11 cellular contexts compared by ENCODE assay signal in the genomic region with DNA sequence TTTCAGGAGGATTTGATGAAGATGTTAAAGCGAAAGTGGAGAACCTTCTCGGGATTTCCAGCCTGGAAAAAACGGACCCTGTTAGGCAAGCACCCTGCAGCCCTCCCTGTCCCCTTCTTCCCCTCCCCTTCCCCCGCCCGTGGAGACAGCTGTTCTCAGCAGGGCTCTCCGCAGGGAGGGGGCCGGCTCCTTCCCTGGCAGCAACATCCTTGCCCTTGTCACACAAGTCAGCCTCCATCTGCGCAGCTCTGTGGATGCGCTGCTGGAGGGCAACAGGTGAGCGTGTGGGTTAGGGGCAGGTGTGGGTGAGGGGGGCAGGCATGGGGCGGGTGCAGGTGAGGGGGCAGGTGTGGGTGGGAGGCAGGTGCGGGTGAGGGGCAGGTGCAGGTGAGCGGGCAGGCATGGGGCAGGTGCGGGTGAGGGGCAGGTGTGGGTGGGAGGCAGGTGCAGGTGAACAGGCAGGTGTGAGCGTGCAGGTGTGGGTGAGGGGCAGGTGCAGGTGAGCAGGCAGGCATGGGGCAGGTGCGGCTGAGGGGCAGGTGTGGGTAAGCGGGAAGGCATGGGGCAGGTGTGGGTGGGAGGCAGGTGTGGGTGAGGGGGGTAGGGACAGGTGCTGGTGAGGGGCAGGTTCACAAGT. TPM values are rescaled to one million over a fixed set of nuclear protein-coding genes. Genes with fewer than 3 reads are reported as not detected.
DNase-seq lines count a peak whose midpoint lies in the region; ATAC-seq, FAIRE-seq and TF ChIP-seq lines count a peak whose summit lies in the region.
"Had no signal": no experiment of that assay in that cellular context is flagged by ENCODE, and none has a peak within 500 bp of the region (broad histone marks: within the 10 kb centered on the region; RNA-seq: fewer than 3 reads in every experiment).

No MANE protein-coding gene starts in this region.

- no peak overlapping the region for H2AFZ ChIP-seq in K562 (ENCODE audit: low read depth, low read length)

- POLR2A ChIA-PET in K562 (lab: Yijun Ruan, JAX) = no interaction called here

- H3K4me2 ChIP-seq in K562 (ENCODE audit: insufficient read depth, low read length) = no peak overlapping the region
- H3K4me2 ChIP-seq: KMS-11 had no signal

- H3K4me1 ChIP-seq in K562 (replicated peaks in 1 of 2; ENCODE audit: control insufficient read depth in 2 of 2, insufficient read depth in 2 of 2, low read length in 2 of 2) (peaks cover 0 to 74% of the 10 kb centered on the region in 2 experiments; a peak in 2 of 5 replicates), psoas muscle (peaks cover 7% of the 10 kb centered on the region)

- FAIRE-seq in K562 (lab: Jason Lieb, UNC) = no peak

- TF ChIP-seq POLR2A in K562 (conservative IDR thresholded peaks at IDR 0.05) = no peak

- intact Hi-C loops in K562 (cut with micrococcal nuclease) (no loop called here), psoas muscle (cut with DNase I) (no loop called here)

- H3K9me1 ChIP-seq in K562 (ENCODE audit: control insufficient read depth, insufficient read depth, low read length) = no peaks in the 10 kb centered on the region

- WGBS in K562 (ENCODE audit: insufficient coverage, low coverage, missing lambda C conversion rate) = 71% methylated on average over 15 of the region's 17 CpGs
- 41 to 59% (median 43%) methylated on average over 15 to 17 of the region's 17 CpGs for WGBS in psoas muscle, 3 donors

- TF ChIP-seq RAD21 in K562 (CRISPR knock-in tag; conservative IDR thresholded peaks at IDR 0.05 in 1 of 2, IDR thresholded peaks at IDR 0.05 in 1 of 2) = no peak

- H3K9ac ChIP-seq in K562 (ENCODE audit: insufficient read depth in 1 of 2, low read depth in 2 of 2, low read length in 2 of 2) = no peak overlapping the region
- H3K9ac ChIP-seq: KMS-11 had no signal

- peak; percentile 31 for DNase-seq in NCI-H146 (lab: John Stamatoyannopoulos, UW)
- DNase-seq in NCI-H146 treated with DMSO at 0.1 percent for 48 hours (lab: John Stamatoyannopoulos, UW; ENCODE audit: unreplicated experiment) = no peak
- DNase-seq in LHCN-M2 (ENCODE audit: low read depth) = peak; percentile 72
- no peak for DNase-seq in K562 (ENCODE audit: extremely low read depth in 1 of 4, low spot score in 3 of 4)
- DNase-seq in psoas muscle = peak; percentile 58 to 79
- DNase-seq in putamen (ENCODE audit: low spot score) = no peak
- DNase-seq in HK-2 (ENCODE audit: unreplicated experiment) = no peak
- DNase-seq in omental fat pad (ENCODE audit: low spot score) = no peak
- DNase-seq: ACHN had no signal

- H3K79me2 ChIP-seq in K562 (ENCODE audit: control insufficient read depth, insufficient read depth, low read length) = no peaks in the 10 kb centered on the region; the same call in 2 of the 3 replicates

- H3K9me3 ChIP-seq in K562 (replicated peaks; ENCODE audit: control insufficient read depth, insufficient read depth, low read depth, low read length) (no peaks in the 10 kb centered on the region), psoas muscle (no peaks in the 10 kb centered on the region)

- no peak for TF ChIP-seq CTCF in K562 (IDR thresholded peaks at IDR 0.05 in 2 of 3, conservative IDR thresholded peaks at IDR 0.05 in 1 of 3; ENCODE audit: insufficient read depth in 2 of 3, low read depth in 1 of 3, low read length in 3 of 3)
- no peak for TF ChIP-seq CTCF in psoas muscle (IDR thresholded peaks at IDR 0.05)
- TF ChIP-seq CTCF in omental fat pad (IDR thresholded peaks at IDR 0.05) = no peak

- no TSS peak for BruUV-seq in K562 (replicated peaks; lab: Mats Ljungman, UMichigan)

- H3K4me3 ChIP-seq in K562 (no peak overlapping the region), psoas muscle (no peak overlapping the region)
- H3K4me3 ChIP-seq: cardiac muscle cell had no signal

- no peaks in the 10 kb centered on the region for H4K20me1 ChIP-seq in K562 (replicated peaks; ENCODE audit: control insufficient read depth, insufficient read depth, low read length)

- peaks cover 24% of the 10 kb centered on the region; the same call in 1 of the 3 replicates for H3K36me3 ChIP-seq in K562 (ENCODE audit: control insufficient read depth, insufficient read depth, low read length)
- H3K36me3 ChIP-seq in psoas muscle (ENCODE audit: insufficient read depth in 1 of 2, low read depth in 1 of 2) = peaks cover 0 to 69% of the 10 kb centered on the region in 2 donors
- H3K36me3 ChIP-seq: cardiac muscle cell had no signal

- in situ Hi-C loops in K562 (cut with MboI) = no loop called here

- no peaks in the 10 kb centered on the region for H3K27me3 ChIP-seq in K562 (ENCODE audit: control insufficient read depth in 2 of 2, insufficient read depth in 2 of 2, low read length in 2 of 2)
- no peaks in the 10 kb centered on the region for H3K27me3 ChIP-seq in psoas muscle (ENCODE audit: insufficient read depth in 3 of 3, low read length in 2 of 3)
- H3K27me3 ChIP-seq: cardiac muscle cell had no signal

- CTCF ChIA-PET in K562 (lab: Yijun Ruan, JAX; ENCODE audit: low intra/inter-chr PET ratio) = no interaction called here

- ATAC-seq in K562 (peak; percentile 44; the same call in 2 of the 3 replicates), psoas muscle (peak in 3 of 4 donors; percentile 44 to 58 (median 51)), omental fat pad (ENCODE audit: low FRiP score) (no peak)

- TF ChIP-seq EP300 in K562 (IDR thresholded peaks at IDR 0.05; ENCODE audit: low read length) = no peak

- H3K27ac ChIP-seq in K562 (ENCODE audit: extremely low read depth, low read depth, low read length) (no peak overlapping the region), psoas muscle (peak overlapping the region; percentile 16)
- H3K27ac ChIP-seq: cardiac muscle cell, KMS-11 had no signal

RNA-seq across cellular contexts. Expression of a gene that starts 9.4 kb away (rescaled TPM):
- total RNA-seq in LHCN-M2 (2014; rRNA removed) = 83.5 and 107 TPM in 2 replicates
- 46.1 TPM for polyA plus RNA-seq in LHCN-M2 (2012)
- total RNA-seq in K562 (2011; cell fraction: chromatin; rRNA removed; ENCODE audit: low replicate concordance) = 155 and 369 TPM in 2 replicates
- 226 and 254 TPM in 2 replicates for total RNA-seq in K562 (2011; cell fraction: nucleolus; rRNA removed)
- 195 and 197 TPM in 2 replicates for total RNA-seq in K562 (2011; cell fraction: nucleoplasm; rRNA removed)
- 51.8 and 54.5 TPM in 2 replicates for total RNA-seq in K562 (2014; rRNA removed)
- 29.5 and 35.8 TPM in 2 replicates for total RNA-seq in K562 (2014; rRNA removed; fragmentation: Illumina TruSeq; extraction: Trizol)
- total RNA-seq in K562 (2015; rRNA removed; fragmentation: Illumina TruSeq; extraction: Trizol) = 47.8 and 50.1 TPM in 2 replicates
- 71.4 and 71.8 TPM in 2 replicates for total RNA-seq in K562 (2021)
- 49.9 TPM in 2 replicates for polyA plus RNA-seq in K562 (2011; rRNA removed)
- 58.3 and 104 TPM in 2 replicates for polyA plus RNA-seq in K562 (2011; cell fraction: cytosol; rRNA removed)
- 149 and 242 TPM in 2 replicates for polyA plus RNA-seq in K562 (2011; cell fraction: nucleus; rRNA removed)
- 74.7 and 93.3 TPM in 2 replicates for polyA plus RNA-seq in K562 (2012)
- polyA plus RNA-seq in K562 (2014; fragmentation: Illumina TruSeq; extraction: Trizol) = 68.5 and 74.8 TPM in 2 replicates
- polyA plus RNA-seq in K562 (2014; fragmentation: Nextera tagmentation; extraction: Ambion mirVana) = 1 to 10 TPM; 1.3 to 3.8 TPM
- polyA plus RNA-seq in K562 (2014; rRNA removed) = 64.3 and 64.8 TPM in 2 replicates
- 17.2 and 36.1 TPM in 2 replicates for polyA minus RNA-seq in K562 (2011; rRNA and poly(A)+ RNA removed)
- polyA minus RNA-seq in K562 (2011; cell fraction: cytosol; rRNA and poly(A)+ RNA removed) = 32.9 and 43.7 TPM in 2 replicates
- 56.5 and 68.9 TPM in 2 replicates for polyA minus RNA-seq in K562 (2011; cell fraction: nucleus; rRNA and poly(A)+ RNA removed)
- 10 to 100 TPM; 14.5 to 21.4 (median 17.4) TPM for total RNA-seq in psoas muscle
- 10 to 100 TPM; 14.4 to 31.6 (median 24.8) TPM for polyA plus RNA-seq in psoas muscle
- total RNA-seq in omental fat pad = 10 to 100 TPM; 43.8 to 74.6 (median 68.4) TPM

RNA-seq across cellular contexts. Expression of a gene that starts 17.4 kb away (rescaled TPM):
- total RNA-seq in LHCN-M2 (2014; rRNA removed) = 62.7 and 62.8 TPM in 2 replicates
- polyA plus RNA-seq in LHCN-M2 (2012) = 59.4 TPM
- total RNA-seq in K562 (2011; cell fraction: chromatin; rRNA removed; ENCODE audit: low replicate concordance) = 547 and 619 TPM in 2 replicates
- 271 and 284 TPM in 2 replicates for total RNA-seq in K562 (2011; cell fraction: nucleolus; rRNA removed)
- total RNA-seq in K562 (2011; cell fraction: nucleoplasm; rRNA removed) = 322 TPM in 2 replicates
- total RNA-seq in K562 (2014; rRNA removed) = 132 and 145 TPM in 2 replicates
- 101 and 104 TPM in 2 replicates for total RNA-seq in K562 (2014; rRNA removed; fragmentation: Illumina TruSeq; extraction: Trizol)
- 84.1 and 89.0 TPM in 2 replicates for total RNA-seq in K562 (2015; rRNA removed; fragmentation: Illumina TruSeq; extraction: Trizol)
- 272 and 273 TPM in 2 replicates for total RNA-seq in K562 (2021)
- polyA plus RNA-seq in K562 (2011; rRNA removed) = 396 and 423 TPM in 2 replicates
- polyA plus RNA-seq in K562 (2011; cell fraction: cytosol; rRNA removed) = 406 and 485 TPM in 2 replicates
- 513 and 551 TPM in 2 replicates for polyA plus RNA-seq in K562 (2011; cell fraction: nucleus; rRNA removed)
- 317 and 446 TPM in 2 replicates for polyA plus RNA-seq in K562 (2012)
- 218 and 257 TPM in 2 replicates for polyA plus RNA-seq in K562 (2014; fragmentation: Illumina TruSeq; extraction: Trizol)
- 100 to 1,000 TPM in 1 of 2 experiments, 10 to 100 TPM in 1; 60.4 to 114 TPM for polyA plus RNA-seq in K562 (2014; fragmentation: Nextera tagmentation; extraction: Ambion mirVana)
- polyA plus RNA-seq in K562 (2014; rRNA removed) = 250 and 261 TPM in 2 replicates
- 234 and 254 TPM in 2 replicates for polyA minus RNA-seq in K562 (2011; rRNA and poly(A)+ RNA removed)
- 143 and 160 TPM in 2 replicates for polyA minus RNA-seq in K562 (2011; cell fraction: cytosol; rRNA and poly(A)+ RNA removed)
- polyA minus RNA-seq in K562 (2011; cell fraction: nucleus; rRNA and poly(A)+ RNA removed) = 73.8 and 104 TPM in 2 replicates
- total RNA-seq in psoas muscle = 10 to 100 TPM; 32.8 to 56.1 (median 46.0) TPM
- 100 to 1,000 TPM in 1 of 3 donors, 10 to 100 TPM in 2; 37.0 to 129 (median 39.2) TPM for polyA plus RNA-seq in psoas muscle
- 10 to 100 TPM; 31.8 to 48.7 (median 35.7) TPM for total RNA-seq in omental fat pad

RNA-seq across cellular contexts. Expression of a gene that starts 22.7 kb away (rescaled TPM):
- total RNA-seq in LHCN-M2 (2014; rRNA removed) (28.7 and 45.0 TPM in 2 replicates), K562 (2014; rRNA removed) (34.7 and 44.7 TPM in 2 replicates), K562 (2014; rRNA removed; fragmentation: Illumina TruSeq; extraction: Trizol) (8.9 and 12.3 TPM in 2 replicates), K562 (2015; rRNA removed; fragmentation: Illumina TruSeq; extraction: Trizol) (18.0 and 18.9 TPM in 2 replicates), K562 (2021) (40.5 and 43.6 TPM in 2 replicates), psoas muscle (10 to 100 TPM; 21.2 to 29.3 (median 27.1) TPM), omental fat pad (10 to 100 TPM; 22.9 to 31.6 (median 28.6) TPM)
- polyA plus RNA-seq in LHCN-M2 (2012) = 26.3 TPM
- 39.5 and 85.3 TPM in 2 replicates for total RNA-seq in K562 (2011; cell fraction: chromatin; rRNA removed; ENCODE audit: low replicate concordance)
- total RNA-seq in K562 (2011; cell fraction: nucleolus; rRNA removed) = 68.9 and 71.6 TPM in 2 replicates
- 53.3 and 56.9 TPM in 2 replicates for total RNA-seq in K562 (2011; cell fraction: nucleoplasm; rRNA removed)
- polyA plus RNA-seq in K562 (2011; rRNA removed) (23.8 and 31.8 TPM in 2 replicates), K562 (2014; fragmentation: Illumina TruSeq; extraction: Trizol) (18.3 and 23.3 TPM in 2 replicates), K562 (2014; fragmentation: Nextera tagmentation; extraction: Ambion mirVana) (1 to 10 TPM in 1 of 2 experiments, under 1 TPM in 1; 0.69 to 1.8 TPM), K562 (2014; rRNA removed) (33.3 and 34.5 TPM in 2 replicates), psoas muscle (10 to 100 TPM; 15.5 to 30.4 (median 24.5) TPM)
- 43.8 and 57.1 TPM in 2 replicates for polyA plus RNA-seq in K562 (2011; cell fraction: cytosol; rRNA removed)
- 27.5 and 35.1 TPM in 2 replicates for polyA plus RNA-seq in K562 (2011; cell fraction: nucleus; rRNA removed)
- polyA plus RNA-seq in K562 (2012) = 31.5 and 39.2 TPM in 2 replicates
- 15.2 and 19.6 TPM in 2 replicates for polyA minus RNA-seq in K562 (2011; rRNA and poly(A)+ RNA removed)
- polyA minus RNA-seq in K562 (2011; cell fraction: cytosol; rRNA and poly(A)+ RNA removed) = 27.3 and 39.2 TPM in 2 replicates
- 8.6 and 12.7 TPM in 2 replicates for polyA minus RNA-seq in K562 (2011; cell fraction: nucleus; rRNA and poly(A)+ RNA removed)

RNA-seq across cellular contexts. Expression of a gene that starts 23.0 kb away (rescaled TPM):
- total RNA-seq in LHCN-M2 (2014; rRNA removed) = 12.0 and 14.6 TPM in 2 replicates
- polyA plus RNA-seq in LHCN-M2 (2012) = 8.3 TPM
- total RNA-seq in K562 (2011; cell fraction: chromatin; rRNA removed; ENCODE audit: low replicate concordance) = 73.7 and 159 TPM in 2 replicates
- total RNA-seq in K562 (2011; cell fraction: nucleolus; rRNA removed) = 83.4 and 88.2 TPM in 2 replicates
- 65.7 and 67.2 TPM in 2 replicates for total RNA-seq in K562 (2011; cell fraction: nucleoplasm; rRNA removed)
- total RNA-seq in K562 (2014; rRNA removed) = 10.5 and 12.3 TPM in 2 replicates
- total RNA-seq in K562 (2014; rRNA removed; fragmentation: Illumina TruSeq; extraction: Trizol) = 5.3 and 6.7 TPM in 2 replicates
- 8.3 and 10.0 TPM in 2 replicates for total RNA-seq in K562 (2015; rRNA removed; fragmentation: Illumina TruSeq; extraction: Trizol)
- total RNA-seq in K562 (2021) = 16.9 and 17.5 TPM in 2 replicates
- polyA plus RNA-seq in K562 (2011; rRNA removed) = 20.0 and 22.3 TPM in 2 replicates
- polyA plus RNA-seq in K562 (2011; cell fraction: cytosol; rRNA removed) = 9.6 and 16.9 TPM in 2 replicates
- 208 and 322 TPM in 2 replicates for polyA plus RNA-seq in K562 (2011; cell fraction: nucleus; rRNA removed)
- 13.2 and 23.9 TPM in 2 replicates for polyA plus RNA-seq in K562 (2012)
- polyA plus RNA-seq in K562 (2014; fragmentation: Illumina TruSeq; extraction: Trizol) = 8.7 and 10.9 TPM in 2 replicates
- polyA plus RNA-seq in K562 (2014; fragmentation: Nextera tagmentation; extraction: Ambion mirVana) = 1 to 10 TPM; 1.0 TPM
- 21.9 and 25.3 TPM in 2 replicates for polyA plus RNA-seq in K562 (2014; rRNA removed)
- polyA minus RNA-seq in K562 (2011; rRNA and poly(A)+ RNA removed) = 6.1 and 7.1 TPM in 2 replicates
- 5.5 and 6.5 TPM in 2 replicates for polyA minus RNA-seq in K562 (2011; cell fraction: cytosol; rRNA and poly(A)+ RNA removed)
- polyA minus RNA-seq in K562 (2011; cell fraction: nucleus; rRNA and poly(A)+ RNA removed) = 28.3 and 30.8 TPM in 2 replicates
- 10 to 100 TPM; 17.4 to 27.4 (median 23.7) TPM for total RNA-seq in psoas muscle
- polyA plus RNA-seq in psoas muscle = 10 to 100 TPM; 19.5 to 29.8 (median 20.9) TPM
- total RNA-seq in omental fat pad = 10 to 100 TPM; 29.1 to 66.4 (median 47.3) TPM

Comparison
In these comparisons a context has a peak if more than half of its experiments do, and no peak if none do; other contexts are left out.
1. DNase-seq: peak in NCI-H146 (single experiment), LHCN-M2 (single experiment) and psoas muscle (2 of 2); none in NCI-H146 treated with DMSO at 0.1 percent for 48 hours (single experiment), K562 (0 of 4), putamen (single experiment), HK-2 (single experiment) and omental fat pad (single experiment).